Comparison of ENCODE assay signal across 18 cellular contexts in the genomic region with DNA sequence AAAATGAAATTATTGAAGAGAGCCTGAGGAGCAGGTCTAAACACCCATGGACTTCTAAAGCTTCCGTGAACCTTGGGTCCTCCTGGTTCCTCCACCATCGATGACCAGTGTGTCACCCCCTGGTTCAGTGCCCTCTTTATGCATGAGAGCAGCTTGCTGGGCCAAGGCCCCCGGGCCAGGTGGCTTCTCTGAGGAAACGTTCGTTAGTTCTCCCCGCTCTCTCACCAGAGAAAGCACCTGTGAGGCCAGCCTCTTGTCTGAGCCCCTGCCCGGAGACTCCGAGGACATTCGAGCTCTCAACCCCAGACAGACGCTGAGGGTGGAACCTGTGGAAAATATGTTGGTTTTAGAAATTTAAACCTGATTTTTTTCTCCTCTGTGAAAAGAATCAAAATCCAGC.
DNase-seq lines count a peak whose midpoint lies in the region; ATAC-seq and TF ChIP-seq lines count a peak whose summit lies in the region.
"Had no signal": no experiment of that assay in that cellular context is flagged by ENCODE, and none has a peak within 500 bp of the region (broad histone marks: within the 10 kb centered on the region; RNA-seq: fewer than 3 reads in every experiment).

No MANE protein-coding gene starts in this region.

- no peak overlapping the region for H3K27ac Mint-ChIP-seq in T-helper 17 cell
- H3K27ac Mint-ChIP-seq: CD4-positive, alpha-beta T cell; HFFc6 had no signal

- peaks cover 69% of the 10 kb centered on the region for H3K79me2 ChIP-seq in osteoblast (ENCODE audit: insufficient read depth, low read length)

- TF ChIP-seq CTCF in osteoblast (IDR thresholded peaks at IDR 0.05; ENCODE audit: extremely low read depth, low read depth, low read length) (no peak), upper lobe of right lung (IDR thresholded peaks at IDR 0.05) (no peak)

- no peaks in the 10 kb centered on the region for H3K9me3 ChIP-seq in SK-N-MC (ENCODE audit: low read depth, low read length)
- H3K9me3 ChIP-seq in osteoblast (ENCODE audit: low read depth, low read length), result no peaks in the 10 kb centered on the region
- no peaks in the 10 kb centered on the region for H3K9me3 ChIP-seq in upper lobe of right lung
- H3K9me3 ChIP-seq in T-helper 17 cell (ENCODE audit: control insufficient read depth, low read length, poor library complexity, severe bottlenecking), result no peaks in the 10 kb centered on the region

- no peaks in the 10 kb centered on the region for H3K36me3 ChIP-seq in SK-N-MC (ENCODE audit: insufficient read depth, low read length)
- no peaks in the 10 kb centered on the region for H3K36me3 ChIP-seq in osteoblast (ENCODE audit: insufficient read depth, low read length)
- H3K36me3 ChIP-seq in upper lobe of right lung, result no peaks in the 10 kb centered on the region

- intact Hi-C loops in upper lobe of right lung (cut with DNase I), result no loop called here

- peaks cover 19% of the 10 kb centered on the region for H3K27me3 Mint-ChIP-seq in T-helper 17 cell
- H3K27me3 Mint-ChIP-seq: CD4-positive, alpha-beta T cell had no signal

- H3K4me3 Mint-ChIP-seq in T-helper 17 cell, result no peak overlapping the region
- H3K4me3 Mint-ChIP-seq: CD4-positive, alpha-beta T cell; HFFc6 had no signal

- peaks cover 21% of the 10 kb centered on the region for H3K4me1 ChIP-seq in osteoblast (ENCODE audit: insufficient read depth, low read length)
- peaks cover 5% of the 10 kb centered on the region for H3K4me1 ChIP-seq in upper lobe of right lung

- H3K9ac ChIP-seq in SK-N-MC (ENCODE audit: insufficient read length), result no peak overlapping the region

- peaks cover 4% of the 10 kb centered on the region for H3K4me1 Mint-ChIP-seq in T-helper 17 cell

- H3K27ac ChIP-seq in SK-N-MC (peak overlapping the region; percentile 79; the same call in 1 of the 2 replicates), osteoblast (ENCODE audit: low read depth, low read length) (no peak overlapping the region), upper lobe of right lung (no peak overlapping the region)
- H3K27ac ChIP-seq: 22Rv1 had no signal

- ATAC-seq in upper lobe of right lung (no peak), T-helper 17 cell (no peak), HG02642 (IDR thresholded peaks at IDR 0.05; ENCODE audit: poor library complexity, unreplicated experiment) (no peak)
- ATAC-seq: K562 had no signal

- peak overlapping the region; percentile 42 for H3K4me2 ChIP-seq in osteoblast (ENCODE audit: insufficient read depth, low read length)

- no peak overlapping the region for H2AFZ ChIP-seq in osteoblast (ENCODE audit: low read length)

- H3K36me3 Mint-ChIP-seq in T-helper 17 cell (ENCODE audit: low read depth), result peaks cover 4% of the 10 kb centered on the region

- peak overlapping the region; percentile 46; the same call in 1 of the 2 replicates for H3K4me3 ChIP-seq in SK-N-MC
- no peak overlapping the region for H3K4me3 ChIP-seq in osteoblast (ENCODE audit: insufficient read depth, low read length)
- no peak overlapping the region for H3K4me3 ChIP-seq in upper lobe of right lung
- H3K4me3 ChIP-seq: K562 had no signal

- peaks cover 58% of the 10 kb centered on the region for H4K20me1 ChIP-seq in osteoblast (ENCODE audit: insufficient read depth, low read length)

- peak; percentile 24 for DNase-seq in activated effector memory CD4-positive, alpha-beta T cell treated with anti-CD3 and anti-CD28 coated beads, Interleukin-2, amount 50 U/mL, for 16 hours
- no peak for DNase-seq in activated effector memory CD4-positive, alpha-beta T cell treated with Interleukin-2 at 50 U/mL for 16 hours
- no peak for DNase-seq in SK-N-MC (ENCODE audit: low read depth, low spot score)
- DNase-seq in osteoblast (ENCODE audit: insufficient read length, low spot score, missing footprints), result no peak
- DNase-seq in upper lobe of right lung, result peak; percentile 36
- no peak for DNase-seq in T-helper 17 cell
- no peak for DNase-seq in NCI-H1092 treated with DMSO at 0.1 percent for 48 hours (lab: John Stamatoyannopoulos, UW)
- DNase-seq: AML-193; C1 segment of cervical spinal cord; Calu3; CD4-positive, alpha-beta T cell; DMS 273 treated with DMSO at 0.1 percent for 48 hours; DMS79; HCEC 1CT; HFFc6 had no signal

- no peaks in the 10 kb centered on the region for H3K27me3 ChIP-seq in osteoblast (ENCODE audit: insufficient read depth, low read length)
- H3K27me3 ChIP-seq in upper lobe of right lung, result no peaks in the 10 kb centered on the region

Comparison
In these comparisons a context has a peak if more than half of its experiments do, and no peak if none do; other contexts are left out.
1. DNase-seq: peak in activated effector memory CD4-positive, alpha-beta T cell treated with anti-CD3 and anti-CD28 coated beads, Interleukin-2, amount 50 U/mL, for 16 hours (single experiment) and upper lobe of right lung (single experiment); none in activated effector memory CD4-positive, alpha-beta T cell treated with Interleukin-2 at 50 U/mL for 16 hours (single experiment), SK-N-MC (single experiment), osteoblast (single experiment), T-helper 17 cell (0 of 3) and NCI-H1092 treated with DMSO at 0.1 percent for 48 hours (single experiment).